1 cellular context compared by ENCODE assay signal in the genomic region with DNA sequence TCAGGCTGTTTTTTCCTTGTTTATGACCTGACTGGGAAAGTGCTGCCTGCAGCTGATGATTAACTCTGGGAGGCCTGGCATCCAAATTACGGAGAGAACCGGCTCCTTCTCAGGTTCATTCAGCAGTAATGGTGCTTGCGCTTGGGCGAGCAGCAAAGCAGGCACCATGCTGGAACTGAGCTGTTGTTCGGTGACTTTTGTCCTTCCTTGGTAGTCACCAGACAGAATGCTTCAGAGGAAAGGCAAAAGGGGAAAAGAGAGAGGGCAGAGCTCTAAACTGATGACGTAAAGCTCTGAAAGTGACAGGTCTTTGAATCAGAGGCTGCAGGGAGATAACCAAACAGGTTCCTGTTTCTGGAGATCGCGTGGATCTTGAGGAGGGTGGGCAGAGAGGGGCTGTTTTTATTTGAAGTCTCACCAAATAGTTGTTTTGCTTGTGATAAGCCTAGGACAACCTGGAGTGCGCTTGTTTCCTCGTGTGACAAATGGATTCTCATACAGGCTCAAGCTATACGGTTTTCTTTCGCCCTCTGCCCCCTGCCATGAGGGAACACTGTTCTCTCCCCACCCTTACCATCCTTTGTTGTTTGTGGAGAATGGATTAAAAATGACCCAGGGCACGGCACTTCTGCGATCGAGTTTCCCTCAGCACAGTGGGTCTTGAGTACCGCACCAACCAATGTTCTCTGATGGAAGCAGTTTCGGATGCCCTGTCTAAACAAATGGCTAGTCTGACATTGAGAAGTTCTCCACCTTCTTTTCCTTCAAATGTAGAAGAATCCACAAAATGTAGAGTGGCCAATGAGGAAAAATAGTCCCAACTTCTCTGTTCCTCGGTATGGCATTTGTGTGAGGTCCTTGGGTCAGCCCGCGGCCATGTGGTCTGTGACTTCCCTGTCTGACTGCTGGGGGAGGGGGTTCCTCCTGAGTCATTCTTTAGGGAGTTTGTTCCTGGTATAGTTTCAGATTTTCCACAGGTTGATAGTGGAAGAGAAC.
A peak's percentile ranks its signal among the peaks of the same experiment; 100 is the strongest.
TF ChIP-seq lines count a peak whose summit lies in the region.

No MANE protein-coding gene starts in this region.

TF ChIP-seq in GM12878, 131 proteins besides CTCF, POLR2A, EP300 and RAD21 (continued from another document and continues in another):
- TF ChIP-seq, protein P1, sequence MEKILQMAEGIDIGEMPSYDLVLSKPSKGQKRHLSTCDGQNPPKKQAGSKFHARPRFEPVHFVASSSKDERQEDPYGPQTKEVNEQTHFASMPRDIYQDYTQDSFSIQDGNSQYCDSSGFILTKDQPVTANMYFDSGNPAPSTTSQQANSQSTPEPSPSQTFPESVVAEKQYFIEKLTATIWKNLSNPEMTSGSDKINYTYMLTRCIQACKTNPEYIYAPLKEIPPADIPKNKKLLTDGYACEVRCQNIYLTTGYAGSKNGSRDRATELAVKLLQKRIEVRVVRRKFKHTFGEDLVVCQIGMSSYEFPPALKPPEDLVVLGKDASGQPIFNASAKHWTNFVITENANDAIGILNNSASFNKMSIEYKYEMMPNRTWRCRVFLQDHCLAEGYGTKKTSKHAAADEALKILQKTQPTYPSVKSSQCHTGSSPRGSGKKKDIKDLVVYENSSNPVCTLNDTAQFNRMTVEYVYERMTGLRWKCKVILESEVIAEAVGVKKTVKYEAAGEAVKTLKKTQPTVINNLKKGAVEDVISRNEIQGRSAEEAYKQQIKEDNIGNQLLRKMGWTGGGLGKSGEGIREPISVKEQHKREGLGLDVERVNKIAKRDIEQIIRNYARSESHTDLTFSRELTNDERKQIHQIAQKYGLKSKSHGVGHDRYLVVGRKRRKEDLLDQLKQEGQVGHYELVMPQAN (conservative IDR thresholded peaks at IDR 0.05) = no peak
- TF ChIP-seq ZZZ3 (IDR thresholded peaks at IDR 0.05; ENCODE audit: control insufficient read depth, insufficient read length, low read depth) (no peak), RFX5 (IDR thresholded peaks at IDR 0.05; ENCODE audit: low read depth, low read length) (no peak), BHLHE40 (IDR thresholded peaks at IDR 0.05; ENCODE audit: borderline replicate concordance in 1 of 2, low read depth in 2 of 2, low read length in 1 of 2) (peak in 1 of 2 experiments; percentile 58; a peak in 1 of 4 replicates), ATF7 (IDR thresholded peaks at IDR 0.05; ENCODE audit: low read depth) (peak; percentile 96), WRNIP1 (IDR thresholded peaks at IDR 0.05; ENCODE audit: borderline replicate concordance, low read depth, low read length) (no peak), CBX3 (IDR thresholded peaks at IDR 0.05; ENCODE audit: borderline replicate concordance, low read depth) (no peak), HDGF (IDR thresholded peaks at IDR 0.05) (no peak), FOXK2 (IDR thresholded peaks at IDR 0.05) (no peak), TBL1XR1 (IDR thresholded peaks at IDR 0.05; ENCODE audit: low read depth, low read length) (no peak), NR2C2 (IDR thresholded peaks at IDR 0.05; ENCODE audit: borderline replicate concordance, control insufficient read depth, insufficient read length, low read depth) (no peak), GATAD2B (conservative IDR thresholded peaks at IDR 0.05; ENCODE audit: low read depth) (no peak), IKZF2 (IDR thresholded peaks at IDR 0.05) (peak; percentile 52 to 61), POLR2AphosphoS5 (IDR thresholded peaks at IDR 0.05; ENCODE audit: low read length) (peak; percentile 94), CBFB (IDR thresholded peaks at IDR 0.05; ENCODE audit: low read depth) (peak; percentile 33; the same call in 1 of the 2 replicates), EGR1 (IDR thresholded peaks at IDR 0.05; ENCODE audit: borderline replicate concordance in 1 of 2, low read depth in 2 of 2, low read length in 2 of 2) (no peak), NFYA (IDR thresholded peaks at IDR 0.05; ENCODE audit: borderline replicate concordance, low read depth, low read length) (no peak), DPF2 (IDR thresholded peaks at IDR 0.05) (no peak), ZSCAN29 (IDR thresholded peaks at IDR 0.05) (no peak), TCF12 (IDR thresholded peaks at IDR 0.05; ENCODE audit: low read depth, low read length) (no peak)
- TF ChIP-seq, protein P2, sequence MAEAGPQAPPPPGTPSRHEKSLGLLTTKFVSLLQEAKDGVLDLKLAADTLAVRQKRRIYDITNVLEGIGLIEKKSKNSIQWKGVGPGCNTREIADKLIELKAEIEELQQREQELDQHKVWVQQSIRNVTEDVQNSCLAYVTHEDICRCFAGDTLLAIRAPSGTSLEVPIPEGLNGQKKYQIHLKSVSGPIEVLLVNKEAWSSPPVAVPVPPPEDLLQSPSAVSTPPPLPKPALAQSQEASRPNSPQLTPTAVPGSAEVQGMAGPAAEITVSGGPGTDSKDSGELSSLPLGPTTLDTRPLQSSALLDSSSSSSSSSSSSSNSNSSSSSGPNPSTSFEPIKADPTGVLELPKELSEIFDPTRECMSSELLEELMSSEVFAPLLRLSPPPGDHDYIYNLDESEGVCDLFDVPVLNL (IDR thresholded peaks at IDR 0.05; ENCODE audit: low read depth, low read length) = no peak
- TF ChIP-seq, protein P3, sequence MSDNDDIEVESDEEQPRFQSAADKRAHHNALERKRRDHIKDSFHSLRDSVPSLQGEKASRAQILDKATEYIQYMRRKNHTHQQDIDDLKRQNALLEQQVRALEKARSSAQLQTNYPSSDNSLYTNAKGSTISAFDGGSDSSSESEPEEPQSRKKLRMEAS (IDR thresholded peaks at IDR 0.05; ENCODE audit: low read depth, low read length) = no peak
- TF ChIP-seq, protein P4, sequence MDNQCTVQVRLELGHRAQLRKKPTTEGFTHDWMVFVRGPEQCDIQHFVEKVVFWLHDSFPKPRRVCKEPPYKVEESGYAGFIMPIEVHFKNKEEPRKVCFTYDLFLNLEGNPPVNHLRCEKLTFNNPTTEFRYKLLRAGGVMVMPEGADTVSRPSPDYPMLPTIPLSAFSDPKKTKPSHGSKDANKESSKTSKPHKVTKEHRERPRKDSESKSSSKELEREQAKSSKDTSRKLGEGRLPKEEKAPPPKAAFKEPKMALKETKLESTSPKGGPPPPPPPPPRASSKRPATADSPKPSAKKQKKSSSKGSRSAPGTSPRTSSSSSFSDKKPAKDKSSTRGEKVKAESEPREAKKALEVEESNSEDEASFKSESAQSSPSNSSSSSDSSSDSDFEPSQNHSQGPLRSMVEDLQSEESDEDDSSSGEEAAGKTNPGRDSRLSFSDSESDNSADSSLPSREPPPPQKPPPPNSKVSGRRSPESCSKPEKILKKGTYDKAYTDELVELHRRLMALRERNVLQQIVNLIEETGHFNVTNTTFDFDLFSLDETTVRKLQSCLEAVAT (IDR thresholded peaks at IDR 0.05) = no peak; the same call in none of the 2 replicates
- TF ChIP-seq, protein P5, sequence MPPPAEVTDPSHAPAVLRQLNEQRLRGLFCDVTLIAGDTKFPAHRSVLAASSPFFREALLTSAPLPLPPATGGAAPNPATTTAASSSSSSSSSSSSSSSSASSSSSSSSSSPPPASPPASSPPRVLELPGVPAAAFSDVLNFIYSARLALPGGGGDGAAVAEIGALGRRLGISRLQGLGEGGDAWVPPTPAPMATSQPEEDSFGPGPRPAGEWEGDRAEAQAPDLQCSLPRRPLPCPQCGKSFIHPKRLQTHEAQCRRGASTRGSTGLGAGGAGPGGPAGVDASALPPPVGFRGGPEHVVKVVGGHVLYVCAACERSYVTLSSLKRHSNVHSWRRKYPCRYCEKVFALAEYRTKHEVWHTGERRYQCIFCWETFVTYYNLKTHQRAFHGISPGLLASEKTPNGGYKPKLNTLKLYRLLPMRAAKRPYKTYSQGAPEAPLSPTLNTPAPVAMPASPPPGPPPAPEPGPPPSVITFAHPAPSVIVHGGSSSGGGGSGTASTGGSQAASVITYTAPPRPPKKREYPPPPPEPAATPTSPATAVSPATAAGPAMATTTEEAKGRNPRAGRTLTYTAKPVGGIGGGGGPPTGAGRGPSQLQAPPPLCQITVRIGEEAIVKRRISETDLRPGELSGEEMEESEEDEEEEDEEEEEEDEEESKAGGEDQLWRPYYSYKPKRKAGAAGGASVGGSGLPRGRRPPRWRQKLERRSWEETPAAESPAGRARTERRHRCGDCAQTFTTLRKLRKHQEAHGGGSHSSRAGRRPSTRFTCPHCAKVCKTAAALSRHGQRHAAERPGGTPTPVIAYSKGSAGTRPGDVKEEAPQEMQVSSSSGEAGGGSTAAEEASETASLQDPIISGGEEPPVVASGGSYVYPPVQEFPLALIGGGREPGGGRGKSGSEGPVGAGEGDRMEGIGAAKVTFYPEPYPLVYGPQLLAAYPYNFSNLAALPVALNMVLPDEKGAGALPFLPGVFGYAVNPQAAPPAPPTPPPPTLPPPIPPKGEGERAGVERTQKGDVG (CRISPR knock-in tag; IDR thresholded peaks at IDR 0.05) = no peak
- TF ChIP-seq, protein P6, sequence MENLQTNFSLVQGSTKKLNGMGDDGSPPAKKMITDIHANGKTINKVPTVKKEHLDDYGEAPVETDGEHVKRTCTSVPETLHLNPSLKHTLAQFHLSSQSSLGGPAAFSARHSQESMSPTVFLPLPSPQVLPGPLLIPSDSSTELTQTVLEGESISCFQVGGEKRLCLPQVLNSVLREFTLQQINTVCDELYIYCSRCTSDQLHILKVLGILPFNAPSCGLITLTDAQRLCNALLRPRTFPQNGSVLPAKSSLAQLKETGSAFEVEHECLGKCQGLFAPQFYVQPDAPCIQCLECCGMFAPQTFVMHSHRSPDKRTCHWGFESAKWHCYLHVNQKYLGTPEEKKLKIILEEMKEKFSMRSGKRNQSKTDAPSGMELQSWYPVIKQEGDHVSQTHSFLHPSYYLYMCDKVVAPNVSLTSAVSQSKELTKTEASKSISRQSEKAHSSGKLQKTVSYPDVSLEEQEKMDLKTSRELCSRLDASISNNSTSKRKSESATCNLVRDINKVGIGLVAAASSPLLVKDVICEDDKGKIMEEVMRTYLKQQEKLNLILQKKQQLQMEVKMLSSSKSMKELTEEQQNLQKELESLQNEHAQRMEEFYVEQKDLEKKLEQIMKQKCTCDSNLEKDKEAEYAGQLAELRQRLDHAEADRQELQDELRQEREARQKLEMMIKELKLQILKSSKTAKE (IDR thresholded peaks at IDR 0.05; ENCODE audit: low read depth, poor library complexity, severe bottlenecking) = peak; percentile 36
- TF ChIP-seq, protein P7, sequence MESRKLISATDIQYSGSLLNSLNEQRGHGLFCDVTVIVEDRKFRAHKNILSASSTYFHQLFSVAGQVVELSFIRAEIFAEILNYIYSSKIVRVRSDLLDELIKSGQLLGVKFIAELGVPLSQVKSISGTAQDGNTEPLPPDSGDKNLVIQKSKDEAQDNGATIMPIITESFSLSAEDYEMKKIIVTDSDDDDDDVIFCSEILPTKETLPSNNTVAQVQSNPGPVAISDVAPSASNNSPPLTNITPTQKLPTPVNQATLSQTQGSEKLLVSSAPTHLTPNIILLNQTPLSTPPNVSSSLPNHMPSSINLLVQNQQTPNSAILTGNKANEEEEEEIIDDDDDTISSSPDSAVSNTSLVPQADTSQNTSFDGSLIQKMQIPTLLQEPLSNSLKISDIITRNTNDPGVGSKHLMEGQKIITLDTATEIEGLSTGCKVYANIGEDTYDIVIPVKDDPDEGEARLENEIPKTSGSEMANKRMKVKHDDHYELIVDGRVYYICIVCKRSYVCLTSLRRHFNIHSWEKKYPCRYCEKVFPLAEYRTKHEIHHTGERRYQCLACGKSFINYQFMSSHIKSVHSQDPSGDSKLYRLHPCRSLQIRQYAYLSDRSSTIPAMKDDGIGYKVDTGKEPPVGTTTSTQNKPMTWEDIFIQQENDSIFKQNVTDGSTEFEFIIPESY (IDR thresholded peaks at IDR 0.05) = no peak
- TF ChIP-seq, protein P8, sequence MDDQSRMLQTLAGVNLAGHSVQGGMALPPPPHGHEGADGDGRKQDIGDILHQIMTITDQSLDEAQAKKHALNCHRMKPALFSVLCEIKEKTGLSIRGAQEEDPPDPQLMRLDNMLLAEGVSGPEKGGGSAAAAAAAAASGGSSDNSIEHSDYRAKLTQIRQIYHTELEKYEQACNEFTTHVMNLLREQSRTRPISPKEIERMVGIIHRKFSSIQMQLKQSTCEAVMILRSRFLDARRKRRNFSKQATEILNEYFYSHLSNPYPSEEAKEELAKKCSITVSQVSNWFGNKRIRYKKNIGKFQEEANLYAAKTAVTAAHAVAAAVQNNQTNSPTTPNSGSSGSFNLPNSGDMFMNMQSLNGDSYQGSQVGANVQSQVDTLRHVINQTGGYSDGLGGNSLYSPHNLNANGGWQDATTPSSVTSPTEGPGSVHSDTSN (IDR thresholded peaks at IDR 0.05; ENCODE audit: insufficient replicate concordance, low read depth, low read length) = no peak
- TF ChIP-seq, protein P9, sequence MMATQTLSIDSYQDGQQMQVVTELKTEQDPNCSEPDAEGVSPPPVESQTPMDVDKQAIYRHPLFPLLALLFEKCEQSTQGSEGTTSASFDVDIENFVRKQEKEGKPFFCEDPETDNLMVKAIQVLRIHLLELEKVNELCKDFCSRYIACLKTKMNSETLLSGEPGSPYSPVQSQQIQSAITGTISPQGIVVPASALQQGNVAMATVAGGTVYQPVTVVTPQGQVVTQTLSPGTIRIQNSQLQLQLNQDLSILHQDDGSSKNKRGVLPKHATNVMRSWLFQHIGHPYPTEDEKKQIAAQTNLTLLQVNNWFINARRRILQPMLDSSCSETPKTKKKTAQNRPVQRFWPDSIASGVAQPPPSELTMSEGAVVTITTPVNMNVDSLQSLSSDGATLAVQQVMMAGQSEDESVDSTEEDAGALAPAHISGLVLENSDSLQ (IDR thresholded peaks at IDR 0.05) = peak; percentile 71
- TF ChIP-seq, protein P10, sequence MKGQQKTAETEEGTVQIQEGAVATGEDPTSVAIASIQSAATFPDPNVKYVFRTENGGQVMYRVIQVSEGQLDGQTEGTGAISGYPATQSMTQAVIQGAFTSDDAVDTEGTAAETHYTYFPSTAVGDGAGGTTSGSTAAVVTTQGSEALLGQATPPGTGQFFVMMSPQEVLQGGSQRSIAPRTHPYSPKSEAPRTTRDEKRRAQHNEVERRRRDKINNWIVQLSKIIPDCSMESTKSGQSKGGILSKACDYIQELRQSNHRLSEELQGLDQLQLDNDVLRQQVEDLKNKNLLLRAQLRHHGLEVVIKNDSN (IDR thresholded peaks at IDR 0.05; ENCODE audit: borderline replicate concordance, extremely low read length, insufficient read depth, low read depth, low read length) = no peak
- TF ChIP-seq, protein P11, sequence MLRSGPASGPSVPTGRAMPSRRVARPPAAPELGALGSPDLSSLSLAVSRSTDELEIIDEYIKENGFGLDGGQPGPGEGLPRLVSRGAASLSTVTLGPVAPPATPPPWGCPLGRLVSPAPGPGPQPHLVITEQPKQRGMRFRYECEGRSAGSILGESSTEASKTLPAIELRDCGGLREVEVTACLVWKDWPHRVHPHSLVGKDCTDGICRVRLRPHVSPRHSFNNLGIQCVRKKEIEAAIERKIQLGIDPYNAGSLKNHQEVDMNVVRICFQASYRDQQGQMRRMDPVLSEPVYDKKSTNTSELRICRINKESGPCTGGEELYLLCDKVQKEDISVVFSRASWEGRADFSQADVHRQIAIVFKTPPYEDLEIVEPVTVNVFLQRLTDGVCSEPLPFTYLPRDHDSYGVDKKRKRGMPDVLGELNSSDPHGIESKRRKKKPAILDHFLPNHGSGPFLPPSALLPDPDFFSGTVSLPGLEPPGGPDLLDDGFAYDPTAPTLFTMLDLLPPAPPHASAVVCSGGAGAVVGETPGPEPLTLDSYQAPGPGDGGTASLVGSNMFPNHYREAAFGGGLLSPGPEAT (IDR thresholded peaks at IDR 0.05; ENCODE audit: low read depth) = peak; percentile 6; the same call in 1 of the 2 replicates
